In the genomic region with DNA sequence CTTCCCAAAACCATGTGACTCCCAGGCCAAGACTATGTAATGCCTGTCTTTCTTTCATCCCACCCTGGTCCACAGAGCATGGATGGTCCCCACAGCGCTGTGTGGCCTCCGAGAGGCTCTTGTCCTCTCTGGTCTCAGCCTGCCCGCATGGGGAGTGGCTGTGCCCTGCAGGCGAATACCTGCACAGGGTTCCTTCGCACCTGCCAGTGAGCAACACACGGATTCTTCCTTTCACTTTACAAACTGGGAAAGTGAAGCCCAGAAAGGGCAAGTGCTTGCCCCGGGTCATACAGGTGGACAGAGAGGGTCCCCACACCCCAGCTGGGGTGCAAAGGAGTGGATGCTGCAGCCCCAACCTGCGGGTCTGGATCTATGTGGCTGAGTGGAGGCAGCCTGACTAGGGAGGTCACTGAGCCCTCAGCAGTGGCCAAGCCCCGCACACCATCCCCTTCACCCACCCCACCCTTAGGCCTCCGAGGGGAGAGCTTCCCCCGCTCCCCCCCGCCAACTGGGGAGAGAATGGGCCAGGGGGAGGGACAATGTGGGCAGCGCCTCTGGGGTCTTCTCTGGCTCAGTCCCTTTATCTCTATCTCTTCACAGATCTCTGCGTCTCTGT, we compare ENCODE assay signal across 8 cellular contexts. TPM values are rescaled to one million over a fixed set of nuclear protein-coding genes. Genes with fewer than 3 reads are reported as not detected.
A peak's percentile ranks its signal among the peaks of the same experiment; 100 is the strongest.
DNase-seq lines count a peak whose midpoint lies in the region; ATAC-seq, FAIRE-seq and TF ChIP-seq lines count a peak whose summit lies in the region.

No MANE protein-coding gene starts in this region.

- peak overlapping the region; percentile 76 for H2AFZ ChIP-seq in OCI-LY7 (ENCODE audit: low read length)
- H2AFZ ChIP-seq in endothelial cell of umbilical vein (ENCODE audit: low read depth, low read length): peak overlapping the region; percentile 99

- BruUV-seq in OCI-LY7 (replicated peaks; lab: Mats Ljungman, UMichigan) (no TSS peak), endothelial cell of umbilical vein (replicated peaks; lab: Mats Ljungman, UMichigan) (no TSS peak)

- no peak overlapping the region for H3K27ac ChIP-seq in CD4-positive, CD25-positive, alpha-beta regulatory T cell (ENCODE audit: insufficient read depth, low read length, poor library complexity, severe bottlenecking)
- no peak overlapping the region for H3K27ac ChIP-seq in OCI-LY7 (ENCODE audit: low read depth, low read length, poor library complexity, severe bottlenecking)
- no peak overlapping the region for H3K27ac ChIP-seq in endothelial cell of umbilical vein (ENCODE audit: insufficient read depth, low read depth, low read length)

- no peak for DNase-seq in CD4-positive, CD25-positive, alpha-beta regulatory T cell
- DNase-seq in OCI-LY7 (ENCODE audit: low spot score) (no peak), endothelial cell of umbilical vein (ENCODE audit: low read depth, low spot score) (no peak), neural crest cell (ENCODE audit: low read depth, low spot score) (no peak), HEK293T (ENCODE audit: extremely low spot score) (no peak), DMS79 (lab: John Stamatoyannopoulos, UW) (no peak), HCEC 1CT (no peak)

- intact Hi-C loops in OCI-LY7 (cut with micrococcal nuclease; ENCODE audit: unreplicated experiment) (loop anchor here (5.0 kb wide), 1 partner anchor 87 kb away; no protein-coding TSS in a partner anchor), endothelial cell of umbilical vein (cut with micrococcal nuclease) (no loop called here)

- H3K27ac Mint-ChIP-seq in CD4-positive, CD25-positive, alpha-beta regulatory T cell: peak overlapping the region; percentile 89 to 96 (median 94)
- H3K27ac Mint-ChIP-seq in neural crest cell (ENCODE audit: unreplicated experiment): no peak overlapping the region

- H4K20me1 ChIP-seq in OCI-LY7 (ENCODE audit: insufficient read depth, low read length) (no peaks in the 10 kb centered on the region), endothelial cell of umbilical vein (replicated peaks; ENCODE audit: control insufficient read depth, extremely low read depth, insufficient read depth, low read length) (no peaks in the 10 kb centered on the region)

- H3K4me1 Mint-ChIP-seq in CD4-positive, CD25-positive, alpha-beta regulatory T cell: peaks cover 7 to 39% (median 26%) of the 10 kb centered on the region in 4 donors
- peaks cover 31% of the 10 kb centered on the region for H3K4me1 Mint-ChIP-seq in neural crest cell

- H3K9me1 ChIP-seq in endothelial cell of umbilical vein (replicated peaks; ENCODE audit: control insufficient read depth, extremely low read depth, insufficient read depth, low read length): no peaks in the 10 kb centered on the region

- peak overlapping the region; percentile 72 for H3K4me2 ChIP-seq in OCI-LY7 (ENCODE audit: low read length)
- H3K4me2 ChIP-seq in endothelial cell of umbilical vein (ENCODE audit: insufficient read depth, low read length): peak overlapping the region; percentile 92

- H3K4me1 ChIP-seq in CD4-positive, CD25-positive, alpha-beta regulatory T cell (ENCODE audit: control insufficient read depth, insufficient read depth, low read length, poor library complexity, severe bottlenecking): peaks cover 44% of the 10 kb centered on the region
- H3K4me1 ChIP-seq in OCI-LY7 (ENCODE audit: insufficient read depth, low read length, poor library complexity, severe bottlenecking): peaks cover 34% of the 10 kb centered on the region
- peaks cover 19% of the 10 kb centered on the region for H3K4me1 ChIP-seq in endothelial cell of umbilical vein (ENCODE audit: control insufficient read depth, extremely low read depth, insufficient read depth, low read length)

- FAIRE-seq in endothelial cell of umbilical vein (lab: Jason Lieb, UNC): no peak

- H3K36me3 Mint-ChIP-seq in CD4-positive, CD25-positive, alpha-beta regulatory T cell: no peaks in the 10 kb centered on the region
- no peaks in the 10 kb centered on the region for H3K36me3 Mint-ChIP-seq in neural crest cell (ENCODE audit: low read depth)

- peaks cover 16% of the 10 kb centered on the region for H3K27me3 Mint-ChIP-seq in CD4-positive, CD25-positive, alpha-beta regulatory T cell
- peaks cover 4% of the 10 kb centered on the region for H3K27me3 Mint-ChIP-seq in neural crest cell (ENCODE audit: low read depth)

- no peaks in the 10 kb centered on the region for H3K9me3 Mint-ChIP-seq in CD4-positive, CD25-positive, alpha-beta regulatory T cell
- no peaks in the 10 kb centered on the region for H3K9me3 Mint-ChIP-seq in neural crest cell

- no peaks in the 10 kb centered on the region for H3K27me3 ChIP-seq in CD4-positive, CD25-positive, alpha-beta regulatory T cell (ENCODE audit: control insufficient read depth, insufficient read depth, low read length)
- H3K27me3 ChIP-seq in endothelial cell of umbilical vein (ENCODE audit: control insufficient read depth in 2 of 2, insufficient read depth in 2 of 2, low read length in 2 of 2): no peaks in the 10 kb centered on the region

- peak overlapping the region; percentile 81 to 97 (median 96) for H3K4me3 Mint-ChIP-seq in CD4-positive, CD25-positive, alpha-beta regulatory T cell
- H3K4me3 Mint-ChIP-seq in neural crest cell: peak overlapping the region; percentile 85

- no peaks in the 10 kb centered on the region for H3K9me2 ChIP-seq in OCI-LY7 (ENCODE audit: insufficient read depth, low read length)

- no peaks in the 10 kb centered on the region for H3K9me3 ChIP-seq in CD4-positive, CD25-positive, alpha-beta regulatory T cell (ENCODE audit: control insufficient read depth in 2 of 2, low read length in 2 of 2)
- H3K9me3 ChIP-seq in OCI-LY7 (ENCODE audit: low read length) (no peaks in the 10 kb centered on the region), endothelial cell of umbilical vein (replicated peaks; ENCODE audit: control insufficient read depth, insufficient read depth, low read length) (no peaks in the 10 kb centered on the region)

- no peaks in the 10 kb centered on the region for H3K36me3 ChIP-seq in CD4-positive, CD25-positive, alpha-beta regulatory T cell (ENCODE audit: control insufficient read depth, insufficient read depth, low read length)
- no peaks in the 10 kb centered on the region for H3K36me3 ChIP-seq in OCI-LY7 (ENCODE audit: insufficient read depth, low read length)
- peaks cover 0 to 5% of the 10 kb centered on the region in 2 experiments for H3K36me3 ChIP-seq in endothelial cell of umbilical vein (ENCODE audit: control insufficient read depth in 2 of 2, extremely low read depth in 1 of 2, insufficient read depth in 2 of 2, low read length in 2 of 2)

- POLR2A ChIA-PET in OCI-LY7 (lab: Charles Lee): no interaction called here
- POLR2A ChIA-PET in endothelial cell of umbilical vein (lab: Charles Lee): no interaction called here
- POLR2A ChIA-PET in HEK293T (lab: Yijun Ruan, JAX): interaction anchor here (0.6 kb wide), 1 partner anchor 68 kb away, joined by 3 read pairs; no protein-coding TSS in a partner anchor

- TF ChIP-seq CTCF in OCI-LY7 (conservative IDR thresholded peaks at IDR 0.05; ENCODE audit: low read length) (no peak), endothelial cell of umbilical vein (IDR thresholded peaks at IDR 0.05; ENCODE audit: extremely low read depth in 1 of 2, insufficient read depth in 1 of 2, low read depth in 1 of 2, low read length in 2 of 2) (no peak), neural crest cell (conservative IDR thresholded peaks at IDR 0.05) (no peak)

- dilution Hi-C loops in endothelial cell of umbilical vein (cut with MboI; ENCODE audit: extremely low pct_ligation_motif_present, low sequenced_read_pairs): no loop called here

- peak overlapping the region; percentile 46 for H3K9ac ChIP-seq in endothelial cell of umbilical vein (replicated peaks; ENCODE audit: extremely low read depth, insufficient read depth, low read length)

- peak overlapping the region; percentile 84 for H3K4me3 ChIP-seq in CD4-positive, CD25-positive, alpha-beta regulatory T cell (ENCODE audit: low read depth, low read length)
- H3K4me3 ChIP-seq in OCI-LY7 (ENCODE audit: low read depth, low read length, poor library complexity, severe bottlenecking) (peak overlapping the region; percentile 72), endothelial cell of umbilical vein (replicated peaks in 1 of 3; ENCODE audit: insufficient read depth in 1 of 3, low read depth in 1 of 3, low read length in 3 of 3) (peak overlapping the region; percentile 38 to 74 (median 43))

- CTCF ChIA-PET in OCI-LY7 (lab: Charles Lee; ENCODE audit: unreplicated experiment): interaction anchor here (0.6 kb wide), 1 partner anchor 344 kb away, joined by 3 read pairs; a partner anchor contains a TSS
- CTCF ChIA-PET in endothelial cell of umbilical vein (lab: Charles Lee): interaction anchor here (0.7 to 5.0 kb wide), 6 partner anchors 11 to 229 kb away, joined by 3 to 102 read pairs (median 4); no protein-coding TSS in a partner anchor
- CTCF ChIA-PET in HEK293T (lab: Yijun Ruan, JAX): no interaction called here

- ATAC-seq in CD4-positive, CD25-positive, alpha-beta regulatory T cell (ENCODE audit: low read depth in 2 of 2): no peak
- ATAC-seq in HG03280 (IDR thresholded peaks at IDR 0.05; ENCODE audit: unreplicated experiment): no peak

- TF ChIP-seq POLR2A in endothelial cell of umbilical vein (IDR thresholded peaks at IDR 0.05; ENCODE audit: low read depth, low read length): no peak

- H3K79me2 ChIP-seq in OCI-LY7 (ENCODE audit: insufficient read depth, low read depth, low read length): no peaks in the 10 kb centered on the region
- H3K79me2 ChIP-seq in endothelial cell of umbilical vein (ENCODE audit: control insufficient read depth, insufficient read depth, low read length): peaks cover 31% of the 10 kb centered on the region

RNA-seq across cellular contexts. Expression of a gene that starts 0.7 kb away (rescaled TPM):
- total RNA-seq in CD4-positive, CD25-positive, alpha-beta regulatory T cell: 61.0 TPM
- 1 to 10 TPM in 2 of 4 donors, under 1 TPM in 2; 0.38 to 1.6 (median 0.85) TPM for polyA plus RNA-seq in CD4-positive, CD25-positive, alpha-beta regulatory T cell
- total RNA-seq in OCI-LY7 (2014; rRNA removed; shearing (Covaris generic)): 10.4 and 14.2 TPM in 2 replicates
- total RNA-seq in OCI-LY7 (2022): 24.5 and 25.6 TPM in 2 replicates
- 50.0 and 51.6 TPM in 2 replicates for total RNA-seq in endothelial cell of umbilical vein
- polyA plus RNA-seq in endothelial cell of umbilical vein: 13.9 and 14.4 TPM in 2 replicates
- 20.8 and 21.0 TPM in 2 replicates for polyA plus RNA-seq in endothelial cell of umbilical vein (2011; cell fraction: cytosol; rRNA removed)
- polyA plus RNA-seq in endothelial cell of umbilical vein (2011; cell fraction: nucleus; rRNA removed): 30.4 and 41.3 TPM in 2 replicates
- 45.3 and 54.7 TPM in 2 replicates for polyA plus RNA-seq in endothelial cell of umbilical vein (2012)
- polyA minus RNA-seq in endothelial cell of umbilical vein: 26.0 and 31.8 TPM in 2 replicates
- 3.9 TPM for polyA minus RNA-seq in endothelial cell of umbilical vein (2011; cell fraction: cytosol; rRNA and poly(A)+ RNA removed)
- polyA minus RNA-seq in endothelial cell of umbilical vein (2011; cell fraction: nucleus; rRNA and poly(A)+ RNA removed): 17.4 and 27.3 TPM in 2 replicates
- total RNA-seq in neural crest cell: 57.2 and 59.8 TPM in 2 replicates

RNA-seq across cellular contexts. Expression of a gene that starts 5.1 kb away (rescaled TPM):
- not detected for total RNA-seq in CD4-positive, CD25-positive, alpha-beta regulatory T cell
- not detected for polyA plus RNA-seq in CD4-positive, CD25-positive, alpha-beta regulatory T cell
- not detected in 2 replicates for total RNA-seq in OCI-LY7 (2014; rRNA removed; shearing (Covaris generic))
- not detected in 2 replicates for total RNA-seq in OCI-LY7 (2022)
- 0.66 and 1.2 TPM in 2 replicates for total RNA-seq in endothelial cell of umbilical vein
- 1.7 and 1.8 TPM in 2 replicates for polyA plus RNA-seq in endothelial cell of umbilical vein
- polyA plus RNA-seq in endothelial cell of umbilical vein (2011; cell fraction: cytosol; rRNA removed): 1.1 and 1.2 TPM in 2 replicates
- polyA plus RNA-seq in endothelial cell of umbilical vein (2011; cell fraction: nucleus; rRNA removed): 1.1 and 1.6 TPM in 2 replicates
- 0.08 and 0.23 TPM in 2 replicates for polyA plus RNA-seq in endothelial cell of umbilical vein (2012)
- polyA minus RNA-seq in endothelial cell of umbilical vein: 0.62 and 1.00 TPM in 2 replicates
- polyA minus RNA-seq in endothelial cell of umbilical vein (2011; cell fraction: cytosol; rRNA and poly(A)+ RNA removed): not detected
- 0.43 TPM in 2 replicates for polyA minus RNA-seq in endothelial cell of umbilical vein (2011; cell fraction: nucleus; rRNA and poly(A)+ RNA removed)
- total RNA-seq in neural crest cell: 0.91 and 1.1 TPM in 2 replicates
